In genomic region chr14:59189822-59190368, GRCh38 we compare ENCODE assay signal across 8 cellular contexts. TPM values are rescaled to one million over a fixed set of nuclear protein-coding genes. Genes with fewer than 3 reads are reported as not detected.
A peak's percentile ranks its signal among the peaks of the same experiment; 100 is the strongest.
DNase-seq lines count a peak whose midpoint lies in the region; ATAC-seq and TF ChIP-seq lines count a peak whose summit lies in the region.

No MANE protein-coding gene starts in this region.

- peak; percentile 94 for DNase-seq in AG08395 (ENCODE audit: low spot score)
- peak; percentile 92 for DNase-seq in NCI-H345 (lab: John Stamatoyannopoulos, UW)
- DNase-seq in activated CD4-positive, alpha-beta T cell treated with anti-CD3 and anti-CD28 coated beads for 1 hour: peak; percentile 41
- peak; percentile 81 for DNase-seq in chondrocyte (ENCODE audit: low spot score)
- peak; percentile 95 for DNase-seq in kidney tubule cell (ENCODE audit: low spot score)
- DNase-seq in stimulated activated CD4-positive, alpha-beta T cell treated with anti-CD3 and anti-CD28 coated beads, Interleukin-15, amount 100 ng/mL, for 24 hours: peak; percentile 87

- no peak for TF ChIP-seq CTCF in chondrocyte (IDR thresholded peaks at IDR 0.05)

- no peaks in the 10 kb centered on the region for H3K9me3 Mint-ChIP-seq in chondrocyte (ENCODE audit: low read depth)

- H3K27me3 Mint-ChIP-seq in chondrocyte (ENCODE audit: low read depth): peaks cover 6% of the 10 kb centered on the region

- peaks cover 25% of the 10 kb centered on the region for H3K4me1 Mint-ChIP-seq in chondrocyte (ENCODE audit: low read depth)

- H3K36me3 Mint-ChIP-seq in chondrocyte (ENCODE audit: low read depth): no peaks in the 10 kb centered on the region

- H3K27ac Mint-ChIP-seq in chondrocyte (ENCODE audit: unreplicated experiment): peak overlapping the region; percentile 86

- ATAC-seq in GM18909 (IDR thresholded peaks at IDR 0.05; ENCODE audit: poor library complexity, unreplicated experiment) (peak; percentile 51), HG03175 (IDR thresholded peaks at IDR 0.05; ENCODE audit: unreplicated experiment) (peak; percentile 49)

- peak overlapping the region; percentile 92 for H3K4me3 Mint-ChIP-seq in chondrocyte (ENCODE audit: unreplicated experiment)

RNA-seq across cellular contexts. Expression of gene DAAM1, which starts 1.4 kb away (rescaled TPM):
- 24.1 to 40.7 TPM (median 25.1 TPM) in 3 replicates for total RNA-seq in chondrocyte

Comparison
In these comparisons a context has a peak if more than half of its experiments do, and no peak if none do; other contexts are left out.
1. Peak in every context shown above with its lines: DNase-seq and ATAC-seq.
2. DNase-seq: peak in every context shown above with its lines; median percentile 95 in kidney tubule cell; 94 in AG08395; 92 in NCI-H345; 87 in stimulated activated CD4-positive, alpha-beta T cell treated with anti-CD3 and anti-CD28 coated beads, Interleukin-15, amount 100 ng/mL, for 24 hours; 81 in chondrocyte; 41 in activated CD4-positive, alpha-beta T cell treated with anti-CD3 and anti-CD28 coated beads for 1 hour.